ENCODE assay signal across 10 cellular contexts in the genomic region with DNA sequence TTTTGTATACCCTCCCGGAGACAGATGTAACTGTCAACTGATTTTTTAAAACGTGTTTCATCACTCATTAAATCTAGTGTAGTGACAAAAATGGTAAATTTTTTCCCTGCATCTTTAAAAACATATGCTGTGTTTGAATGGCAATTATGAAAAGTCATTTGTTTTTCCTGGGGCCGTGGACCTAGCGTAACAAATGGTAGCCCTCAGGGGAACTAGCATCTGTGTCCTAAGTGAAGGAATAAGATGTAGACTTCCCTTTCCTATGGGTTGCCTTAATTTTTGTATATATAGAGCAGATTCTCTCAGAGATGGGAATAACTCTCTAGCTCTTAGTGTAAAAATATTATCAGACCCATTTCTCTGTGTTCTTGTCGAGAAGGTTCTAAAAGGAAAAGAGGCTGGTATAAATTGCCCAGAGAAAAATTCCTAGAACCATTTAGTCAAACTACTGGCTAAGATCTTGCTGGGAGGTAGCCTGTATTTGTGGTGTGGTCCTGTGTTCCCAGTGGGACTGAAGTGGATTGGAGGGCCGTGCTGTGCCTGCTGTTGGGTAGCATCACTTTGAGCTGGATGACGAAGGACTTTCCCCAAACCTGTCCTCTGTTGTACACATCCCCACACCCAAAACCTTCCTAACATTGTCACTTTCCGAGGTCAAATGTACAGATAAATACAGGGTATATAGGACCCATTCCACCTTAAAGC.
DNase-seq lines count a peak whose midpoint lies in the region; ATAC-seq and TF ChIP-seq lines count a peak whose summit lies in the region.
"Had no signal": no experiment of that assay in that cellular context is flagged by ENCODE, and none has a peak within 500 bp of the region (broad histone marks: within the 10 kb centered on the region; RNA-seq: fewer than 3 reads in every experiment).

No MANE protein-coding gene starts in this region.

- H3K36me3 ChIP-seq in CD8-positive, alpha-beta T cell (ENCODE audit: insufficient read depth, low read length) = no peaks in the 10 kb centered on the region

- CTCF ChIA-PET in CD8-positive, alpha-beta T cell (lab: Charles Lee) = interaction anchor here (1.2 to 7.9 kb wide), 2 partner anchors 16 to 36 kb away, joined by 5 to 100 read pairs; no protein-coding TSS in a partner anchor

- H3K4me3 ChIP-seq in CD8-positive, alpha-beta T cell (ENCODE audit: low read depth, low read length) = no peak overlapping the region
- H3K4me3 ChIP-seq in Jurkat, Clone E6-1 (ENCODE audit: low read length) = peak overlapping the region; percentile 47

- intact Hi-C loops in CD8-positive, alpha-beta T cell (cut with DNase I, micrococcal nuclease) = loop anchor here (1.0 to 10.0 kb wide), 6 partner anchors 86 to 415 kb away; a partner anchor contains a TSS

- H3K4me1 ChIP-seq in CD8-positive, alpha-beta T cell (ENCODE audit: insufficient read depth, low read length) = peaks cover 55% of the 10 kb centered on the region

- no peak overlapping the region for H3K27ac ChIP-seq in CD8-positive, alpha-beta T cell (ENCODE audit: low read depth, low read length)

- no peaks in the 10 kb centered on the region for H3K27me3 ChIP-seq in CD8-positive, alpha-beta T cell (ENCODE audit: insufficient read depth, low read length)

- H3K27ac Mint-ChIP-seq in CD8-positive, alpha-beta T cell = peak overlapping the region; percentile 95
- H3K27ac Mint-ChIP-seq in brain (peak overlapping the region; percentile 6 to 79 (median 62)), neural crest cell (ENCODE audit: unreplicated experiment) (peak overlapping the region; percentile 72)

- no peaks in the 10 kb centered on the region for H3K27me3 Mint-ChIP-seq in CD8-positive, alpha-beta T cell (ENCODE audit: low read depth)
- H3K27me3 Mint-ChIP-seq in brain (no peaks in the 10 kb centered on the region), neural crest cell (ENCODE audit: low read depth) (no peaks in the 10 kb centered on the region)

- ATAC-seq in CD8-positive, alpha-beta T cell = no peak
- no peak for ATAC-seq in omental fat pad (ENCODE audit: low FRiP score)
- no peak for ATAC-seq in GM18868 (IDR thresholded peaks at IDR 0.05; ENCODE audit: unreplicated experiment)

- H3K9me3 ChIP-seq in CD8-positive, alpha-beta T cell (ENCODE audit: low read length) = no peaks in the 10 kb centered on the region

- no peak for DNase-seq in CD8-positive, alpha-beta T cell
- no peak for DNase-seq in Jurkat, Clone E6-1 (ENCODE audit: low read depth, low spot score)
- DNase-seq in neural crest cell (ENCODE audit: low read depth, low spot score) (no peak), omental fat pad (ENCODE audit: low spot score) (no peak), cerebellum (ENCODE audit: low spot score) (no peak), SW 1271 (lab: John Stamatoyannopoulos, UW) (no peak)
- DNase-seq: left ventricle myocardium superior, NCI-H1417 treated with DMSO at 0.1 percent for 48 hours had no signal

- H3K36me3 Mint-ChIP-seq in CD8-positive, alpha-beta T cell = no peaks in the 10 kb centered on the region
- H3K36me3 Mint-ChIP-seq in brain = no peaks in the 10 kb centered on the region
- no peaks in the 10 kb centered on the region for H3K36me3 Mint-ChIP-seq in neural crest cell (ENCODE audit: low read depth)

- POLR2A ChIA-PET in CD8-positive, alpha-beta T cell (lab: Charles Lee) = interaction anchor here (0.9 to 1.6 kb wide), 7 partner anchors 8 to 171 kb away, joined by 3 to 10 read pairs (median 5); a partner anchor contains a TSS

- peaks cover 81% of the 10 kb centered on the region for H3K4me1 Mint-ChIP-seq in CD8-positive, alpha-beta T cell (ENCODE audit: low read depth)
- H3K4me1 Mint-ChIP-seq in brain = peaks cover 81% of the 10 kb centered on the region
- peaks cover 61% of the 10 kb centered on the region for H3K4me1 Mint-ChIP-seq in neural crest cell

- H3K9me3 Mint-ChIP-seq in CD8-positive, alpha-beta T cell = no peaks in the 10 kb centered on the region
- H3K9me3 Mint-ChIP-seq in brain (no peaks in the 10 kb centered on the region), neural crest cell (no peaks in the 10 kb centered on the region)

- no peak for TF ChIP-seq CTCF in CD8-positive, alpha-beta T cell (IDR thresholded peaks at IDR 0.05)
- no peak for TF ChIP-seq CTCF in brain (conservative IDR thresholded peaks at IDR 0.05)
- TF ChIP-seq CTCF in neural crest cell (conservative IDR thresholded peaks at IDR 0.05) = no peak
- no peak for TF ChIP-seq CTCF in omental fat pad (IDR thresholded peaks at IDR 0.05)

- H3K4me3 Mint-ChIP-seq in CD8-positive, alpha-beta T cell = peak overlapping the region; percentile 4
- peak overlapping the region in 4 of 5 experiments; percentile 14 to 59 (median 33) for H3K4me3 Mint-ChIP-seq in brain
- H3K4me3 Mint-ChIP-seq in neural crest cell = no peak overlapping the region
